8 cellular contexts compared by ENCODE assay signal in the genomic region with DNA sequence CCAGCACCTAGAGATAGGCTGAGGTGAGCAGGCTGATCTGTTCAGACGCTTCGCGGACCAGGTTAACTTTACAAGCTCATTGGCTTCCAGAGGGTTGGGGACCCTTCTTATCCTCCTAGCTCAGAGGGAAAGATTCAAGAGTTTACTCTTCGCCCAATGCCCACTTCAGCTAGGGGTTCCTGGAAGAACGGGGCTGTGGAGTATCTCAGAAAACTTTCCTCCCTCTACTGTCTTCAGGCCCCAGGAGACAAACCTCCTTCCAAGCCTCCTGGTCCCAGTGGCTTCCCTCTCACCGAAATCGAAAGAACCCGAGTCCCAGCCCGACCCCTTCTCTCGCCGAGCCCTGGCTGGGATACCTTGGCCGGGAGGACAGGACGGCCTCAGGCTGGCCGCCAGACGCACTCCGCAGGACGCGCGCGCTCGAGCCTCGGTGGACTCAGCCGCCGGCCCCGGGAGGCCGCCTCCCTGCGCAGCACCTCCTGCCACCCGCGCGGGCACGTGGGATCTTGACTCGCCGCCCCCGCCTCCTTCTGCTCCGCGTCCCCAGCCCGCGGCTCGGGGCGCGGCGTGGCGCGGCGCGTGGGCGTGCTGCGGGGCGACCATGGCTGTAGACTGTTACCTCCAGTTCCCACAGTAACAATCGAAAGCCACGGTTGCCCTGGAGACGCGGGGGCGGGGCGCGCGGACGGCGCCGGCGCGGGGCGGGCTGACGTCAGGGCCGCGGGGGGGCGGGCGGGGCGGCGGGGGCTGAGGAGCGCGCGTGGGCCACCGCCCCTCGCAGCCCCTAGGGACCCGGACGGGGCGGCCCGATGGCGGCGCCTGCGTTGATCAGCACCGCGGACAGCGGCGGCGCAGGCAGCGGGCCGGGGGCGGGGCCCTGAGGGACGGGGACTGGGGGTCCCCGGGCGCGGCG. TPM values are rescaled to one million over a fixed set of nuclear protein-coding genes. Genes with fewer than 3 reads are reported as not detected.
A peak's percentile ranks its signal among the peaks of the same experiment; 100 is the strongest.
DNase-seq lines count a peak whose midpoint lies in the region; ATAC-seq lines count a peak whose summit lies in the region.

No MANE protein-coding gene starts in this region.

- peak; percentile 58 for ATAC-seq in HG02885 (IDR thresholded peaks at IDR 0.05; ENCODE audit: poor library complexity, unreplicated experiment)

- H3K79me2 ChIP-seq in mesendoderm (ENCODE audit: control insufficient read depth, insufficient read depth, low read length): no peaks in the 10 kb centered on the region

- no peak overlapping the region for H2AK5ac ChIP-seq in mesendoderm (ENCODE audit: low read length)

- H3K9me3 ChIP-seq in effector memory CD4-positive, alpha-beta T cell (ENCODE audit: control insufficient read depth, low read length): no peaks in the 10 kb centered on the region

- H3K79me1 ChIP-seq in mesendoderm (ENCODE audit: low read length): no peaks in the 10 kb centered on the region

- no peak overlapping the region for H2BK5ac ChIP-seq in mesendoderm (ENCODE audit: low read length)

- DNase-seq in NCI-H2029 (lab: John Stamatoyannopoulos, UW) (peak; percentile 23), NCI-H2029 treated with DMSO at 0.1 percent for 48 hours (lab: John Stamatoyannopoulos, UW) (no peak), NCI-H446 treated with DMSO at 0.1 percent for 48 hours (lab: John Stamatoyannopoulos, UW) (peak; percentile 34), mesendoderm (peak; percentile 70)
- peak; percentile 95 for DNase-seq in activated CD8-positive, alpha-beta memory T cell treated with anti-CD3 and anti-CD28 coated beads for 24 hours
- DNase-seq in effector memory CD4-positive, alpha-beta T cell: peak; percentile 89 to 93 (median 90)
- DNase-seq in stimulated activated CD8-positive, alpha-beta memory T cell treated with anti-CD3 and anti-CD28 coated beads, Interleukin-15, amount 100 ng/mL, for 1 hour (ENCODE audit: low read depth): peak; percentile 83

- no peak overlapping the region for H3K4ac ChIP-seq in mesendoderm (ENCODE audit: low read depth, low read length)

- no peak overlapping the region for H4K5ac ChIP-seq in mesendoderm (ENCODE audit: low read length)

- no CpG with 5 or more reads among the region's 95 CpGs for WGBS in mesendoderm (ENCODE audit: extremely low coverage, insufficient coverage, low lambda C conversion rate)

- H3K27me3 ChIP-seq in effector memory CD4-positive, alpha-beta T cell (replicated peaks; ENCODE audit: control insufficient read depth, insufficient read depth, low read length, poor library complexity, severe bottlenecking): no peaks in the 10 kb centered on the region
- peaks cover 28% of the 10 kb centered on the region for H3K27me3 ChIP-seq in mesendoderm (ENCODE audit: insufficient read depth, low read length, poor library complexity)

- peak overlapping the region; percentile 41 for H3K27ac ChIP-seq in effector memory CD4-positive, alpha-beta T cell (ENCODE audit: insufficient read depth, low read length, poor library complexity, severe bottlenecking)
- peak overlapping the region; percentile 89 for H3K27ac ChIP-seq in mesendoderm (ENCODE audit: low read depth, low read length)

- peaks cover 45% of the 10 kb centered on the region for H3K4me1 ChIP-seq in effector memory CD4-positive, alpha-beta T cell (ENCODE audit: control insufficient read depth, insufficient read depth, low read length, poor library complexity, severe bottlenecking)
- H3K4me1 ChIP-seq in mesendoderm (ENCODE audit: control insufficient read depth, low read depth, low read length): peaks cover 3% of the 10 kb centered on the region

- no peaks in the 10 kb centered on the region for H3K36me3 ChIP-seq in effector memory CD4-positive, alpha-beta T cell (ENCODE audit: control insufficient read depth, insufficient read depth, low read length)
- no peaks in the 10 kb centered on the region for H3K36me3 ChIP-seq in mesendoderm (ENCODE audit: control insufficient read depth, insufficient read depth, low read length)

- H3K4me2 ChIP-seq in mesendoderm (ENCODE audit: low read length): peak overlapping the region; percentile 80

- H3K23ac ChIP-seq in mesendoderm (ENCODE audit: low read length): no peak overlapping the region

- H2BK15ac ChIP-seq in mesendoderm (replicated peaks; ENCODE audit: low read depth): no peak overlapping the region

- H2BK120ac ChIP-seq in mesendoderm (ENCODE audit: low read depth, low read length): peak overlapping the region; percentile 37

- H3K9ac ChIP-seq in mesendoderm (ENCODE audit: low read length): peak overlapping the region; percentile 44

- peak overlapping the region; percentile 67 for H3K56ac ChIP-seq in mesendoderm (ENCODE audit: low read length)

- H3K18ac ChIP-seq in mesendoderm (ENCODE audit: low read length): peak overlapping the region; percentile 64

- H3K4me3 ChIP-seq in effector memory CD4-positive, alpha-beta T cell (ENCODE audit: insufficient read depth, low read depth, low read length, poor library complexity, severe bottlenecking): peak overlapping the region; percentile 76
- no peak overlapping the region for H3K4me3 ChIP-seq in mesendoderm (ENCODE audit: low read length)

- H4K8ac ChIP-seq in mesendoderm (ENCODE audit: low read depth, low read length): no peak overlapping the region

RNA-seq across cellular contexts. Expression of gene HIC1, which starts 5.3 kb away (rescaled TPM):
- polyA plus RNA-seq in mesendoderm (2013, experiment 1 of 2): 0.10 TPM
- 0.10 TPM for polyA plus RNA-seq in mesendoderm (2013, experiment 2 of 2)

RNA-seq across cellular contexts. Expression of gene OVCA2, which starts 7.8 kb away (rescaled TPM):
- 43.4 TPM for polyA plus RNA-seq in mesendoderm (2013, experiment 1 of 2)
- 43.4 TPM for polyA plus RNA-seq in mesendoderm (2013, experiment 2 of 2)

RNA-seq across cellular contexts. Expression of gene DPH1, which starts 19.6 kb away (rescaled TPM):
- polyA plus RNA-seq in mesendoderm (2013, experiment 1 of 2): 20.0 TPM
- 19.3 TPM for polyA plus RNA-seq in mesendoderm (2013, experiment 2 of 2)

RNA-seq across cellular contexts. Expression of gene RTN4RL1, which starts 24.5 kb away (rescaled TPM):
- polyA plus RNA-seq in mesendoderm (2013, experiment 1 of 2): 0.20 TPM
- 0.14 TPM for polyA plus RNA-seq in mesendoderm (2013, experiment 2 of 2)
